ENCODE assay signal across 24 cellular contexts in genomic region chr4:138230048-138230447, GRCh38.
"Had no signal": no experiment of that assay in that cellular context is flagged by ENCODE, and none has a peak within 500 bp of the region (broad histone marks: within the 10 kb centered on the region; RNA-seq: fewer than 3 reads in every experiment).

No MANE protein-coding gene starts in this region.

- H3K27me3 ChIP-seq: adrenal gland, SJSA1 had no signal

- FAIRE-seq: RCC 7860 had no signal

- H3K9me3 ChIP-seq: adrenal gland, SJSA1 had no signal

- H3K27ac ChIP-seq: adrenal gland had no signal

- H3K36me3 ChIP-seq: adrenal gland had no signal

- H3K4me3 ChIP-seq: adrenal gland, SJSA1 had no signal

- DNase-seq: activated CD4-positive, alpha-beta T cell treated with anti-CD3 and anti-CD28 coated beads for 48 hours; activated CD4-positive, alpha-beta T cell treated with anti-CD3 and anti-CD28 coated beads, Interleukin-2, amount 50 U/mL, for 4 hours; activated CD4-positive, CD25-positive, alpha-beta regulatory T cell treated with anti-CD3 and anti-CD28 coated beads, Interleukin-2, amount 50 U/mL, for 72 hours; activated CD8-positive, alpha-beta memory T cell treated with anti-CD3 and anti-CD28 coated beads, Interleukin-2, amount 50 U/mL, for 48 hours; activated CD8-positive, alpha-beta T cell treated with anti-CD3 and anti-CD28 coated beads, Interleukin-2, amount 10 ng/mL, durations not matched to agents 7 days and 5 days; activated naive CD4-positive, alpha-beta T cell treated with anti-CD3 and anti-CD28 coated beads, Interleukin-2, amount 50 U/mL, for 16 hours; activated naive CD8-positive, alpha-beta T cell treated with anti-CD3 and anti-CD28 coated beads, Interleukin-2, amount 10 ng/mL, durations not matched to agents 7 days and 5 days; activated T-cell treated with anti-CD3 and anti-CD28 coated beads, Interleukin-2, amount 50 U/mL, for 1 hour; adrenal gland; anterior cingulate cortex; caudate nucleus; Karpas-422; NCI-H1048; NCI-H146; NCI-H1930; NCI-H2107; NCI-H2171 treated with DMSO at 0.1 percent for 48 hours; NCI-H226; NCI-H526 treated with DMSO at 0.1 percent for 48 hours; NCI-H82; OCI-M1; SHP77 had no signal

- ATAC-seq: activated CD8-positive, alpha-beta T cell treated with anti-CD3 and anti-CD28 coated beads, Interleukin-2, amount 10 ng/mL, durations not matched to agents 7 days and 5 days had no signal
